ENCODE assay signal across 8 cellular contexts in the genomic region with DNA sequence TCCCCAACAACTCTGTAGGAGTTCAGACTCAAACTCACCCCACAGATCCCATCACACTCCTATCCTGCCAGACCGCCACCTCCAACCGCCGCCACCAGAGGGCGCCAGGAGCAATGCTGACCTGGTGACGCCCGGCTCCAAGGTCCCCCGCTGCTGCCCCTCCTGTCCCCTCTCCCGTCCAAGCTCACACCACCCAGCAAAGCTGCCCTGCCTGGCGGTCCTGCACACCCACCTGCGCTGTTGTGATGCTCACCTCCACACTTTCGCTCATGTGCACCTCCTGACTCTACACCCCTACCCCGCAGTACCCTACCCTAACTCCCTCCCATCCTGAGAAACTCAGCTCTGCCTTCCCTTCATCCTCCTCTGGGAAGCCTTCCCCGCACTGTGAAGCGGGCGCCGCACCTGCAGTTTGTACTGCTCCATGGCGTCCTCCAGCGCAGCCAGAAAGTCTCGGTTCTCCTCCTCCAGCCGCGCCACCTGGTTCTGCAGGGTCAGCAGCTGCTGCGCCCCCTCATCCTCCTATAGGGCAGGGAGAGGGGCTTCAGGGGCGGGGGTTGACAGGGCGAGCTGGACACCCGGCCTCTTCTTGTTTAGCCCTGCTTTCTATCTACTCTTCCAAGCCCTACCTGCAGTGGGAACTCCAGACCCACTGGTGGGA. TPM values are rescaled to one million over a fixed set of nuclear protein-coding genes. Genes with fewer than 3 reads are reported as not detected.
DNase-seq lines count a peak whose midpoint lies in the region; ATAC-seq, FAIRE-seq and TF ChIP-seq lines count a peak whose summit lies in the region.

No MANE protein-coding gene starts in this region.

- no peaks in the 10 kb centered on the region for H4K20me1 ChIP-seq in keratinocyte (ENCODE audit: control insufficient read depth, extremely low read depth, insufficient read depth, low read length)

- H2AFZ ChIP-seq in keratinocyte (ENCODE audit: control insufficient read depth, low read length), result no peak overlapping the region

- H3K9me3 ChIP-seq in keratinocyte (ENCODE audit: control insufficient read depth, low read depth, low read length), result no peaks in the 10 kb centered on the region

- DNase-seq in LoVo (ENCODE audit: low spot score), result peak; percentile 69
- peak; percentile 50 for DNase-seq in activated B cell treated with CpG ODN at 0.5 μM for 24 hours
- DNase-seq in bronchial epithelial cell (ENCODE audit: low read depth), result peak; percentile 23
- no peak for DNase-seq in keratinocyte (ENCODE audit: low read depth, low spot score)
- DNase-seq in stimulated activated CD4-positive, alpha-beta T cell treated with anti-CD3 and anti-CD28 coated beads, Interleukin-2, amount 100 ng/mL, for 48 hours, result peak; percentile 75 to 77
- DNase-seq in DMS79 treated with DMSO at 0.1 percent for 48 hours (lab: John Stamatoyannopoulos, UW), result no peak

- H3K9me3 Mint-ChIP-seq in activated B cell treated with CpG ODN at 0.5 μM for 24 hours, result no peaks in the 10 kb centered on the region

- no peaks in the 10 kb centered on the region for H3K79me2 ChIP-seq in keratinocyte (ENCODE audit: control insufficient read depth, insufficient read depth, low read length)

- FAIRE-seq in bronchial epithelial cell (lab: Jason Lieb, UNC) (peak; percentile 18), keratinocyte (lab: Jason Lieb, UNC) (no peak)

- H3K4me3 ChIP-seq in bronchial epithelial cell (ENCODE audit: low read depth, low read length), result no peak overlapping the region
- no peak overlapping the region for H3K4me3 ChIP-seq in keratinocyte (ENCODE audit: control insufficient read depth in 2 of 3, extremely low read depth in 1 of 3, insufficient read depth in 2 of 3, low read depth in 1 of 3, low read length in 3 of 3)

- dilution Hi-C loops in keratinocyte (cut with MboI; ENCODE audit: extremely low pct_ligation_motif_present, low sequenced_read_pairs), result no loop called here

- no peak overlapping the region for H3K4me2 ChIP-seq in keratinocyte (ENCODE audit: control insufficient read depth, extremely low read depth, insufficient read depth, low read depth, low read length)

- no peak overlapping the region for H3K27ac Mint-ChIP-seq in activated B cell treated with CpG ODN at 0.5 μM for 24 hours

- peaks cover 3% of the 10 kb centered on the region for H3K27me3 Mint-ChIP-seq in activated B cell treated with CpG ODN at 0.5 μM for 24 hours

- H3K9ac ChIP-seq in keratinocyte (ENCODE audit: control insufficient read depth, extremely low read depth, insufficient read depth, low read length), result no peak overlapping the region

- H3K4me3 Mint-ChIP-seq in activated B cell treated with CpG ODN at 0.5 μM for 24 hours, result no peak overlapping the region

- H3K4me1 Mint-ChIP-seq in activated B cell treated with CpG ODN at 0.5 μM for 24 hours, result no peaks in the 10 kb centered on the region

- H3K36me3 ChIP-seq in bronchial epithelial cell (ENCODE audit: control insufficient read depth, insufficient read depth, low read length) (no peaks in the 10 kb centered on the region), keratinocyte (ENCODE audit: control insufficient read depth in 2 of 2, extremely low read depth in 1 of 2, insufficient read depth in 2 of 2, low read length in 2 of 2) (no peaks in the 10 kb centered on the region)

- POLR2A ChIA-PET in activated B cell treated with CpG ODN at 0.5 μM for 24 hours (lab: Charles Lee), result no interaction called here

- CTCF ChIA-PET in activated B cell treated with CpG ODN at 0.5 μM for 24 hours (lab: Charles Lee), result no interaction called here

- no peak overlapping the region for H3K27ac ChIP-seq in keratinocyte (ENCODE audit: control insufficient read depth, insufficient read depth, low read length)

- ATAC-seq in activated B cell treated with CpG ODN at 0.5 μM for 24 hours (ENCODE audit: low read depth) (peak; percentile 57), HG02763 (IDR thresholded peaks at IDR 0.05; ENCODE audit: unreplicated experiment) (no peak)

- no peaks in the 10 kb centered on the region for H3K9me1 ChIP-seq in keratinocyte (ENCODE audit: control insufficient read depth, extremely low read depth, insufficient read depth, low read length)

- no peaks in the 10 kb centered on the region for H3K36me3 Mint-ChIP-seq in activated B cell treated with CpG ODN at 0.5 μM for 24 hours (ENCODE audit: low read depth)

- intact Hi-C loops in activated B cell treated with CpG ODN at 0.5 μM for 24 hours (cut with micrococcal nuclease), result no loop called here

- peak; percentile 90 for TF ChIP-seq CTCF in GM12874 (IDR thresholded peaks at IDR 0.05; ENCODE audit: insufficient read depth, low read depth, low read length)
- no peak for TF ChIP-seq CTCF in activated B cell treated with CpG ODN at 0.5 μM for 24 hours (IDR thresholded peaks at IDR 0.05)
- peak; percentile 93 for TF ChIP-seq CTCF in bronchial epithelial cell (IDR thresholded peaks at IDR 0.05; ENCODE audit: insufficient read depth, low read length, severe bottlenecking)
- peak; percentile 89 to 96 (median 94) for TF ChIP-seq CTCF in keratinocyte (optimal IDR thresholded peaks at IDR 0.05 in 1 of 3, IDR thresholded peaks at IDR 0.05 in 1 of 3, conservative IDR thresholded peaks at IDR 0.05 in 1 of 3; ENCODE audit: extremely low read depth in 1 of 3, insufficient read depth in 2 of 3, low read length in 3 of 3)

- H3K27me3 ChIP-seq in bronchial epithelial cell (ENCODE audit: control insufficient read depth, insufficient read depth, low read length) (no peaks in the 10 kb centered on the region), keratinocyte (ENCODE audit: control insufficient read depth, extremely low read depth, insufficient read depth, low read length) (no peaks in the 10 kb centered on the region)

- no peaks in the 10 kb centered on the region for H3K4me1 ChIP-seq in keratinocyte (ENCODE audit: control insufficient read depth, extremely low read depth, insufficient read depth, low read length)

RNA-seq across cellular contexts. Expression of gene KIF7, which starts 7.9 kb away (rescaled TPM):
- total RNA-seq in activated B cell treated with CpG ODN at 0.5 μM for 24 hours, result 0.22 and 0.44 TPM in 2 replicates
- total RNA-seq in bronchial epithelial cell, result 1.3 and 2.1 TPM in 2 replicates
- polyA plus RNA-seq in keratinocyte, result 0.54 to 0.82 TPM (median 0.75 TPM) in 3 replicates
- polyA plus RNA-seq in keratinocyte (2011; ENCODE audit: low read depth), result 0.15 TPM
- polyA plus RNA-seq in keratinocyte (2011; cell fraction: cytosol; rRNA removed), result 0.28 and 0.65 TPM in 2 replicates
- polyA plus RNA-seq in keratinocyte (2011; cell fraction: nucleus; rRNA removed), result 1.6 and 2.0 TPM in 2 replicates
- 0.16 and 1.2 TPM in 2 replicates for polyA plus RNA-seq in keratinocyte (2012; ENCODE audit: low replicate concordance)
- 0.23 to 1.1 TPM (median 0.69 TPM) in 3 replicates for polyA minus RNA-seq in keratinocyte
- 0.77 TPM for polyA minus RNA-seq in keratinocyte (2011; cell fraction: cytosol; rRNA and poly(A)+ RNA removed)
- 1.1 and 2.0 TPM in 2 replicates for polyA minus RNA-seq in keratinocyte (2011; cell fraction: nucleus; rRNA and poly(A)+ RNA removed)

RNA-seq across cellular contexts. Expression of gene PLIN1, which starts 31.8 kb away (rescaled TPM):
- total RNA-seq in activated B cell treated with CpG ODN at 0.5 μM for 24 hours (0.27 and 0.71 TPM in 2 replicates), bronchial epithelial cell (under 0.01 and 0.51 TPM in 2 replicates)
- polyA plus RNA-seq in keratinocyte, result 0.24 to 0.30 TPM in 2 of 3 replicates, not detected in the other
- polyA plus RNA-seq in keratinocyte (2011; ENCODE audit: low read depth), result not detected
- 0.09 and 0.26 TPM in 2 replicates for polyA plus RNA-seq in keratinocyte (2011; cell fraction: cytosol; rRNA removed)
- polyA plus RNA-seq in keratinocyte (2011; cell fraction: nucleus; rRNA removed), result 0.75 and 0.85 TPM in 2 replicates
- polyA plus RNA-seq in keratinocyte (2012; ENCODE audit: low replicate concordance), result 0.14 TPM in 1 of 2 replicates, not detected in the other
- 0.16 TPM in 1 of 3 replicates, not detected in the others for polyA minus RNA-seq in keratinocyte
- not detected for polyA minus RNA-seq in keratinocyte (2011; cell fraction: cytosol; rRNA and poly(A)+ RNA removed)
- not detected in 2 replicates for polyA minus RNA-seq in keratinocyte (2011; cell fraction: nucleus; rRNA and poly(A)+ RNA removed)

RNA-seq across cellular contexts. Expression of gene PEX11A, which starts 43.2 kb away (rescaled TPM):
- total RNA-seq in activated B cell treated with CpG ODN at 0.5 μM for 24 hours (0.84 and 1.6 TPM in 2 replicates), bronchial epithelial cell (5.8 and 10.0 TPM in 2 replicates)
- 4.0 to 6.0 TPM (median 5.9 TPM) in 3 replicates for polyA plus RNA-seq in keratinocyte
- polyA plus RNA-seq in keratinocyte (2011; ENCODE audit: low read depth), result 2.9 TPM
- polyA plus RNA-seq in keratinocyte (2011; cell fraction: cytosol; rRNA removed), result 3.0 and 4.7 TPM in 2 replicates
- 5.8 and 6.0 TPM in 2 replicates for polyA plus RNA-seq in keratinocyte (2011; cell fraction: nucleus; rRNA removed)
- 2.7 and 3.6 TPM in 2 replicates for polyA plus RNA-seq in keratinocyte (2012; ENCODE audit: low replicate concordance)
- polyA minus RNA-seq in keratinocyte, result 5.8 to 6.3 TPM (median 5.9 TPM) in 3 replicates
- polyA minus RNA-seq in keratinocyte (2011; cell fraction: cytosol; rRNA and poly(A)+ RNA removed), result 8.6 TPM
- polyA minus RNA-seq in keratinocyte (2011; cell fraction: nucleus; rRNA and poly(A)+ RNA removed), result 1.9 and 4.7 TPM in 2 replicates

RNA-seq across cellular contexts. Expression of gene WDR93, which starts 43.3 kb away (rescaled TPM):
- total RNA-seq in activated B cell treated with CpG ODN at 0.5 μM for 24 hours (0.10 and 0.16 TPM in 2 replicates), bronchial epithelial cell (not detected in 2 replicates)
- polyA plus RNA-seq in keratinocyte, result 0.05 to 0.08 TPM in 2 of 3 replicates, not detected in the other
- not detected for polyA plus RNA-seq in keratinocyte (2011; ENCODE audit: low read depth)
- 0.05 and 0.07 TPM in 2 replicates for polyA plus RNA-seq in keratinocyte (2011; cell fraction: cytosol; rRNA removed)
- not detected in 2 replicates for polyA plus RNA-seq in keratinocyte (2011; cell fraction: nucleus; rRNA removed)
- polyA plus RNA-seq in keratinocyte (2012; ENCODE audit: low replicate concordance), result not detected in 2 replicates
- polyA minus RNA-seq in keratinocyte, result 0.20 TPM in 1 of 3 replicates, not detected in the others
- not detected for polyA minus RNA-seq in keratinocyte (2011; cell fraction: cytosol; rRNA and poly(A)+ RNA removed)
- polyA minus RNA-seq in keratinocyte (2011; cell fraction: nucleus; rRNA and poly(A)+ RNA removed), result not detected in 2 replicates

Comparison
In these comparisons a context has a peak if more than half of its experiments do, and no peak if none do; other contexts are left out.
1. DNase-seq: peak in LoVo (single experiment), activated B cell treated with CpG ODN at 0.5 μM for 24 hours (single experiment), bronchial epithelial cell (single experiment) and stimulated activated CD4-positive, alpha-beta T cell treated with anti-CD3 and anti-CD28 coated beads, Interleukin-2, amount 100 ng/mL, for 48 hours (2 of 2); none in keratinocyte (single experiment) and DMS79 treated with DMSO at 0.1 percent for 48 hours (single experiment).